ENCODE assay signal across 6 cellular contexts in the genomic region with DNA sequence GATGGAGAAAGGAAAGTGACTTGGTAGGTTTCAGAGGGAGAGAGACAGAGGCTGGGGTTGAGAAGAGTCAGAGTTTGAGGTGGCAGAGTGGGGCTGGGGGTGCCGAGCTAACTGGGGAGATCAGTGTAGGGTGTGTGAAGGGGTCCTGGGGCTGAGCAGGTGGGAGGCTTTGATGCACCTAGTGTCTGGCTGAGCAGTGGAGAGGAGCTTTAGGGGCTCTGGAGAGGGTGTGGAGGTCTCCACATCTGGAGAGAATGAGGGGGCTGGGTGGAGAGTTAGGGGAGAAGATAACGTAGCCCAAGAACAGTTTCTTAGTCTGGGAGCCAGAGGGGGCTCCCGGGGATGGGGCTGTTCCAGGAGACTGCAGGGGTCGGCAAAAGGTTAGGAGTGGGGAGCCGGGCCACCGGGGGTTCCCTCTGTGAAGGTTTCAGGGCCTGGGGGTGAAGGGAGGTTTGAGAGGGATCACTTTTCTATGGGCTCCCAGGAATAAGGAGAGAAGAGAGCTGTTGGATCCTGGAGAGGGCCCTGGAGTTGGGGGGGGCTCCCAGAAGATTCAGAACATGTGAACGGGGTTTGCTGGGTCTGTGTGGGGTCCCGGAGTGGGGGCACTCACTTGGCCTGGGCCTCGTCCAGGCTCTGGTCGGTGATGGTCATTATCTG. TPM values are rescaled to one million over a fixed set of nuclear protein-coding genes. Genes with fewer than 3 reads are reported as not detected.
DNase-seq lines count a peak whose midpoint lies in the region; ATAC-seq and TF ChIP-seq lines count a peak whose summit lies in the region.

No MANE protein-coding gene starts in this region.

- H3K27ac ChIP-seq in testis = peak overlapping the region; percentile 98 to 99

- no peaks in the 10 kb centered on the region for H3K27me3 Mint-ChIP-seq in T-helper 2 cell treated with Interferon-gamma antibody and Interleukin-4, amounts not matched to agents 5 μg/mL and 100 μg/mL, for 36 hours (ENCODE audit: low read depth)

- H3K27ac Mint-ChIP-seq in T-helper 2 cell treated with Interferon-gamma antibody and Interleukin-4, amounts not matched to agents 5 μg/mL and 100 μg/mL, for 36 hours = peak overlapping the region; percentile 77

- no peaks in the 10 kb centered on the region for H3K9me3 ChIP-seq in testis

- no peak for TF ChIP-seq CTCF in testis (IDR thresholded peaks at IDR 0.05)

- peaks cover 67% of the 10 kb centered on the region for H3K36me3 Mint-ChIP-seq in T-helper 2 cell treated with Interferon-gamma antibody and Interleukin-4, amounts not matched to agents 5 μg/mL and 100 μg/mL, for 36 hours (ENCODE audit: low read depth)

- peaks cover 38% of the 10 kb centered on the region for H3K4me1 Mint-ChIP-seq in T-helper 2 cell treated with Interferon-gamma antibody and Interleukin-4, amounts not matched to agents 5 μg/mL and 100 μg/mL, for 36 hours (ENCODE audit: low read depth)

- ATAC-seq in HG03457 (IDR thresholded peaks at IDR 0.05; ENCODE audit: unreplicated experiment) = no peak

- H3K4me3 ChIP-seq in testis = peak overlapping the region; percentile 73 to 93

- no peaks in the 10 kb centered on the region for H3K9me3 Mint-ChIP-seq in T-helper 2 cell treated with Interferon-gamma antibody and Interleukin-4, amounts not matched to agents 5 μg/mL and 100 μg/mL, for 36 hours

- 3 to 4% methylated on average over 10 of the region's 10 CpGs for WGBS in testis, 2 donors

- TF ChIP-seq POLR2A in testis (IDR thresholded peaks at IDR 0.05) = no peak

- intact Hi-C loops in testis (cut with DNase I; ENCODE audit: low total_unique reads) = no loop called here

- DNase-seq in T-helper 2 cell treated with Interferon-gamma antibody and Interleukin-4, amounts not matched to agents 5 μg/mL and 100 μg/mL, for 36 hours (ENCODE audit: low spot score) = no peak
- DNase-seq in T-helper 2 cell = no peak
- peak; percentile 22 for DNase-seq in globus pallidus (ENCODE audit: low spot score)
- DNase-seq in testis = no peak
- no peak for DNase-seq in medulla oblongata (ENCODE audit: extremely low spot score)

- H3K4me3 Mint-ChIP-seq in T-helper 2 cell treated with Interferon-gamma antibody and Interleukin-4, amounts not matched to agents 5 μg/mL and 100 μg/mL, for 36 hours = peak overlapping the region; percentile 84

- peaks cover 32% of the 10 kb centered on the region for H3K4me1 ChIP-seq in testis

- no peaks in the 10 kb centered on the region for H3K27me3 ChIP-seq in testis

- no peaks in the 10 kb centered on the region for H3K36me3 ChIP-seq in testis (ENCODE audit: low read depth, missing control alignments)

RNA-seq across cellular contexts. Expression of a gene that starts 0.8 kb away (rescaled TPM):
- 100 to 1,000 TPM in 1 of 2 donors, 10 to 100 TPM in 1; 97.9 to 111 TPM for total RNA-seq in testis
- polyA plus RNA-seq in testis (ENCODE audit: insufficient read depth, low read depth, low replicate concordance) = 65.0 TPM

RNA-seq across cellular contexts. Expression of a gene that starts 3.2 kb away (rescaled TPM):
- 1 to 10 TPM; 5.4 to 7.7 TPM for total RNA-seq in testis
- 11.3 TPM for polyA plus RNA-seq in testis (ENCODE audit: insufficient read depth, low read depth, low replicate concordance)

RNA-seq across cellular contexts. Expression of a gene that starts 5.2 kb away (rescaled TPM):
- 1 to 10 TPM; 5.8 to 8.6 TPM for total RNA-seq in testis
- 7.8 TPM for polyA plus RNA-seq in testis (ENCODE audit: insufficient read depth, low read depth, low replicate concordance)

RNA-seq across cellular contexts. Expression of a gene that starts 11.0 kb away (rescaled TPM):
- total RNA-seq in testis = 10 to 100 TPM; 76.1 to 79.0 TPM
- 67.1 TPM for polyA plus RNA-seq in testis (ENCODE audit: insufficient read depth, low read depth, low replicate concordance)

RNA-seq across cellular contexts. Expression of a gene that starts 13.3 kb away (rescaled TPM):
- total RNA-seq in testis = 100 to 1,000 TPM; 107 to 115 TPM
- polyA plus RNA-seq in testis (ENCODE audit: insufficient read depth, low read depth, low replicate concordance) = 158 TPM
